Comparison of ENCODE assay signal across 15 cellular contexts in genomic region chr11:87213444-87213843, GRCh38.
DNase-seq lines count a peak whose midpoint lies in the region; ATAC-seq and TF ChIP-seq lines count a peak whose summit lies in the region.
"Had no signal": no experiment of that assay in that cellular context is flagged by ENCODE, and none has a peak within 500 bp of the region (broad histone marks: within the 10 kb centered on the region; RNA-seq: fewer than 3 reads in every experiment).

No MANE protein-coding gene starts in this region.

- TF ChIP-seq POLR2A in suprapubic skin (IDR thresholded peaks at IDR 0.05) = no peak

- peaks cover 13% of the 10 kb centered on the region for H3K4me1 Mint-ChIP-seq in activated CD4-positive, alpha-beta memory T cell treated with anti-CD3 and anti-CD28 coated beads, Interleukin-2, amount 10 ng/mL, durations not matched to agents 7 days and 5 days
- peaks cover 16% of the 10 kb centered on the region for H3K4me1 Mint-ChIP-seq in activated CD4-positive, alpha-beta memory T cell treated with anti-CD3 and anti-CD28 coated beads for 36 hours (ENCODE audit: low read depth)
- peaks cover 10 to 12% of the 10 kb centered on the region in 2 donors for H3K4me1 Mint-ChIP-seq in natural killer cell
- H3K4me1 Mint-ChIP-seq: endodermal cell had no signal

- no peaks in the 10 kb centered on the region for H3K4me1 ChIP-seq in suprapubic skin
- H3K4me1 ChIP-seq: tibial artery had no signal

- H3K4me3 ChIP-seq in suprapubic skin = no peak overlapping the region
- H3K4me3 ChIP-seq: tibial artery had no signal

- no peaks in the 10 kb centered on the region for H3K27me3 ChIP-seq in suprapubic skin
- H3K27me3 ChIP-seq: brain microvascular endothelial cell, tibial artery had no signal

- H3K9me3 Mint-ChIP-seq in activated CD4-positive, alpha-beta memory T cell treated with anti-CD3 and anti-CD28 coated beads, Interleukin-2, amount 10 ng/mL, durations not matched to agents 7 days and 5 days = peaks cover 7% of the 10 kb centered on the region
- H3K9me3 Mint-ChIP-seq in activated CD4-positive, alpha-beta memory T cell treated with anti-CD3 and anti-CD28 coated beads for 36 hours = peaks cover 8% of the 10 kb centered on the region
- no peaks in the 10 kb centered on the region for H3K9me3 Mint-ChIP-seq in natural killer cell
- H3K9me3 Mint-ChIP-seq: endodermal cell had no signal

- ATAC-seq in GM21526 (IDR thresholded peaks at IDR 0.05; ENCODE audit: low FRiP score, unreplicated experiment) (peak; percentile 48), HG03103 (IDR thresholded peaks at IDR 0.05; ENCODE audit: low read depth, unreplicated experiment) (peak; percentile 45), natural killer cell (peak; percentile 50 to 67 (median 59)), GM21529 (IDR thresholded peaks at IDR 0.05; ENCODE audit: unreplicated experiment) (no peak)
- ATAC-seq: SK-N-SH treated with all-trans-retinoic acid at 6 μM for 48 hours had no signal

- CTCF ChIA-PET in activated CD4-positive, alpha-beta memory T cell treated with anti-CD3 and anti-CD28 coated beads, Interleukin-2, amount 10 ng/mL, durations not matched to agents 7 days and 5 days (lab: Charles Lee) = no interaction called here
- CTCF ChIA-PET in activated CD4-positive, alpha-beta memory T cell treated with anti-CD3 and anti-CD28 coated beads for 36 hours (lab: Charles Lee) = no interaction called here
- CTCF ChIA-PET in RWPE1 (lab: Yijun Ruan, JAX) = no interaction called here

- H3K36me3 ChIP-seq in suprapubic skin = no peaks in the 10 kb centered on the region
- H3K36me3 ChIP-seq: brain microvascular endothelial cell, tibial artery had no signal

- peak overlapping the region; percentile 13 for H3K4me3 Mint-ChIP-seq in activated CD4-positive, alpha-beta memory T cell treated with anti-CD3 and anti-CD28 coated beads, Interleukin-2, amount 10 ng/mL, durations not matched to agents 7 days and 5 days
- no peak overlapping the region for H3K4me3 Mint-ChIP-seq in activated CD4-positive, alpha-beta memory T cell treated with anti-CD3 and anti-CD28 coated beads for 36 hours
- H3K4me3 Mint-ChIP-seq in natural killer cell = peak overlapping the region; percentile 25
- H3K4me3 Mint-ChIP-seq: endodermal cell had no signal

- no peaks in the 10 kb centered on the region for H3K9me3 ChIP-seq in suprapubic skin
- H3K9me3 ChIP-seq: tibial artery had no signal

- peak overlapping the region; percentile 16 for H3K27ac Mint-ChIP-seq in activated CD4-positive, alpha-beta memory T cell treated with anti-CD3 and anti-CD28 coated beads, Interleukin-2, amount 10 ng/mL, durations not matched to agents 7 days and 5 days
- H3K27ac Mint-ChIP-seq in activated CD4-positive, alpha-beta memory T cell treated with anti-CD3 and anti-CD28 coated beads for 36 hours = no peak overlapping the region
- peak overlapping the region; percentile 45 to 72 for H3K27ac Mint-ChIP-seq in natural killer cell
- H3K27ac Mint-ChIP-seq: endodermal cell had no signal

- intact Hi-C loops in activated CD4-positive, alpha-beta memory T cell treated with anti-CD3 and anti-CD28 coated beads for 36 hours (cut with micrococcal nuclease) = loop anchor here (1.0 to 5.0 kb wide), 3 partner anchors 39 to 621 kb away; no protein-coding TSS in a partner anchor
- intact Hi-C loops in natural killer cell (cut with micrococcal nuclease) = no loop called here

- POLR2A ChIA-PET in activated CD4-positive, alpha-beta memory T cell treated with anti-CD3 and anti-CD28 coated beads, Interleukin-2, amount 10 ng/mL, durations not matched to agents 7 days and 5 days (lab: Charles Lee) = no interaction called here
- POLR2A ChIA-PET in activated CD4-positive, alpha-beta memory T cell treated with anti-CD3 and anti-CD28 coated beads for 36 hours (lab: Charles Lee) = no interaction called here
- POLR2A ChIA-PET in RWPE1 (lab: Yijun Ruan, JAX; ENCODE audit: low non-redundant PET) = no interaction called here

- no peak overlapping the region for H3K27ac ChIP-seq in RWPE1
- H3K27ac ChIP-seq in suprapubic skin = no peak overlapping the region
- H3K27ac ChIP-seq: brain microvascular endothelial cell, tibial artery had no signal

- DNase-seq in activated CD4-positive, alpha-beta memory T cell treated with anti-CD3 and anti-CD28 coated beads, Interleukin-2, amount 10 ng/mL, durations not matched to agents 7 days and 5 days = no peak
- no peak for DNase-seq in activated CD4-positive, alpha-beta memory T cell treated with anti-CD3 and anti-CD28 coated beads for 36 hours
- DNase-seq in natural killer cell (no peak), RWPE1 (ENCODE audit: low spot score) (no peak), suprapubic skin (ENCODE audit: low spot score in 2 of 2) (no peak)
- DNase-seq: activated effector memory CD4-positive, alpha-beta T cell treated with Interleukin-2 at 50 U/mL for 16 hours; brain microvascular endothelial cell; endodermal cell; kidney glomerular epithelial cell; NCI-H1694 treated with DMSO at 0.1 percent for 48 hours; tibial artery had no signal

- no peaks in the 10 kb centered on the region for H3K36me3 Mint-ChIP-seq in activated CD4-positive, alpha-beta memory T cell treated with anti-CD3 and anti-CD28 coated beads, Interleukin-2, amount 10 ng/mL, durations not matched to agents 7 days and 5 days (ENCODE audit: low read depth)
- peaks cover 5% of the 10 kb centered on the region for H3K36me3 Mint-ChIP-seq in activated CD4-positive, alpha-beta memory T cell treated with anti-CD3 and anti-CD28 coated beads for 36 hours
- H3K36me3 Mint-ChIP-seq in natural killer cell = peaks cover under 1% of the 10 kb centered on the region

- TF ChIP-seq CTCF in natural killer cell (IDR thresholded peaks at IDR 0.05) (no peak), RWPE1 (conservative IDR thresholded peaks at IDR 0.05; ENCODE audit: low read depth) (no peak), suprapubic skin (IDR thresholded peaks at IDR 0.05) (no peak)

- 90% methylated on average over 2 of the region's 2 CpGs for WGBS in suprapubic skin

- no peaks in the 10 kb centered on the region for H3K27me3 Mint-ChIP-seq in activated CD4-positive, alpha-beta memory T cell treated with anti-CD3 and anti-CD28 coated beads, Interleukin-2, amount 10 ng/mL, durations not matched to agents 7 days and 5 days
- no peaks in the 10 kb centered on the region for H3K27me3 Mint-ChIP-seq in activated CD4-positive, alpha-beta memory T cell treated with anti-CD3 and anti-CD28 coated beads for 36 hours
- H3K27me3 Mint-ChIP-seq in natural killer cell (ENCODE audit: low read depth in 2 of 2) = no peaks in the 10 kb centered on the region

- no peak for TF ChIP-seq EP300 in suprapubic skin (IDR thresholded peaks at IDR 0.05)
